ENCODE assay signal across 1 cellular context in genomic region chr16:81703177-81704155, GRCh38.
TF ChIP-seq lines count a peak whose summit lies in the region.

No MANE protein-coding gene starts in this region.

TF ChIP-seq in HepG2, 621 proteins besides CTCF, POLR2A, EP300 and RAD21 (continued from another document):
- TF ChIP-seq ETS1 (CRISPR knock-in tag; IDR thresholded peaks at IDR 0.05) (no peak), MAFK (conservative IDR thresholded peaks at IDR 0.05 in 1 of 2, IDR thresholded peaks at IDR 0.05 in 1 of 2; ENCODE audit: low read length in 2 of 2) (peak; percentile 65 to 73; a peak in 3 of 4 replicates), PCBP1 (IDR thresholded peaks at IDR 0.05; ENCODE audit: borderline replicate concordance, low read depth, low read length) (peak; percentile 87; the same call in 1 of the 2 replicates), JUN (CRISPR knock-in tag; IDR thresholded peaks at IDR 0.05) (no peak), ZNF263 (CRISPR knock-in tag; IDR thresholded peaks at IDR 0.05) (0 out of 2 replicates have a peak, but pooled peaks have one; percentile 24), ZNF446 (CRISPR knock-in tag; IDR thresholded peaks at IDR 0.05) (no peak), ZNF687 (CRISPR knock-in tag; IDR thresholded peaks at IDR 0.05) (peak; percentile 32; the same call in 1 of the 2 replicates)
- TF ChIP-seq, protein P1, sequence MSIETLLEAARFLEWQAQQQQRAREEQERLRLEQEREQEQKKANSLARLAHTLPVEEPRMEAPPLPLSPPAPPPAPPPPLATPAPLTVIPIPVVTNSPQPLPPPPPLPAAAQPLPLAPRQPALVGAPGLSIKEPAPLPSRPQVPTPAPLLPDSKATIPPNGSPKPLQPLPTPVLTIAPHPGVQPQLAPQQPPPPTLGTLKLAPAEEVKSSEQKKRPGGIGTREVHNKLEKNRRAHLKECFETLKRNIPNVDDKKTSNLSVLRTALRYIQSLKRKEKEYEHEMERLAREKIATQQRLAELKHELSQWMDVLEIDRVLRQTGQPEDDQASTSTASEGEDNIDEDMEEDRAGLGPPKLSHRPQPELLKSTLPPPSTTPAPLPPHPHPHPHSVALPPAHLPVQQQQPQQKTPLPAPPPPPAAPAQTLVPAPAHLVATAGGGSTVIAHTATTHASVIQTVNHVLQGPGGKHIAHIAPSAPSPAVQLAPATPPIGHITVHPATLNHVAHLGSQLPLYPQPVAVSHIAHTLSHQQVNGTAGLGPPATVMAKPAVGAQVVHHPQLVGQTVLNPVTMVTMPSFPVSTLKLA (IDR thresholded peaks at IDR 0.05) = peak; percentile 22; the same call in 1 of the 2 replicates
- TF ChIP-seq, protein P2, sequence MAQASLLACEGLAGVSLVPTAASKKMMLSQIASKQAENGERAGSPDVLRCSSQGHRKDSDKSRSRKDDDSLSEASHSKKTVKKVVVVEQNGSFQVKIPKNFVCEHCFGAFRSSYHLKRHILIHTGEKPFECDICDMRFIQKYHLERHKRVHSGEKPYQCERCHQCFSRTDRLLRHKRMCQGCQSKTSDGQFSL (CRISPR knock-in tag; IDR thresholded peaks at IDR 0.05) = no peak
